ENCODE assay signal across 10 cellular contexts in the genomic region with DNA sequence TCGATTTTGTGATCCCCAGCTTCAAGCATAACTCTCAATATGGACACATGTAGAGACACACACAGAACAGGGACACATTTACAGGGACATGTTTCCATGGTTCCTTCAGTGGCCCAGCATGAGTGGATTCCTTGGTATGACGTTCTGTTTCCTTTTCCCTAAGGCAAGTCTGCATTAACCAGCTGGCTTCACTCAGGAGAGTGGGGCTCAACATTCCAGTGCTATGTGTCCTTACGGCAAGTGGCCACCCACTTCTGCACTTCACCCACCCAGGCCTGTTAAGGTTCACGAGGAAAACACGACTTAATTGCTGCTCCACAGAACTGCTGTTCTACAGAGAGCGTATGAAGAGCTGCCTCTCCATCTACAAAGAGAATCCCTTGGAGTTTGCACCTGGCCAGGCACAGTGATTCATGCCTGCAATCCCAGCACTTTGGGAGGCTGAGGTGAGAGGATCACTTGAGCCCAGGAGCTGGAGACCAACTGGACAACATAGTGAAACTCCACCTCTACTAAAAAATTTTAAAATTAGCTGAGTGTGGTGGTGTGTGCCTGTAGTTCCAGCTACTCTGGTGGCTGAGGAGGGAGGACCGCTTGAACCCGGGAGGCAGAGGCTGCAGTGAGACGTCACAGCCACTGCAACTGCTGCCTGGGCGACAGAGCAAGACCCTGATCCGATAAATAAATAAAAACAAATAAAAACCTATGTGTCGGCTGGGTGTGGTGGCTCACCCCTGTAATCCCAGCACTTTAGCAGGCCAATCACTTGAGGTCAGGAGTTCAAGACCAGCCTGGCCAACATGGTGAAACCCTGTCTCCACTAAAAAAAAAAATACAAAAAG. TPM values are rescaled to one million over a fixed set of nuclear protein-coding genes. Genes with fewer than 3 reads are reported as not detected.
DNase-seq lines count a peak whose midpoint lies in the region; ATAC-seq and TF ChIP-seq lines count a peak whose summit lies in the region.
"Had no signal": no experiment of that assay in that cellular context is flagged by ENCODE, and none has a peak within 500 bp of the region (broad histone marks: within the 10 kb centered on the region; RNA-seq: fewer than 3 reads in every experiment).

No MANE protein-coding gene starts in this region.

- peaks cover 97% of the 10 kb centered on the region for H3K4me1 Mint-ChIP-seq in activated T-cell treated with anti-CD3 and anti-CD28 coated beads, Interleukin-2, amount 50 U/mL, for 24 hours (ENCODE audit: low read depth)
- H3K4me1 Mint-ChIP-seq in activated CD4-positive, alpha-beta memory T cell treated with anti-CD3 and anti-CD28 coated beads, Interleukin-2, amount 10 ng/mL, durations not matched to agents 7 days and 5 days: peaks cover 81% of the 10 kb centered on the region

- H3K9me3 ChIP-seq in thymus (ENCODE audit: control insufficient read depth): no peaks in the 10 kb centered on the region

- no peaks in the 10 kb centered on the region for H3K27me3 ChIP-seq in thymus (ENCODE audit: control insufficient read depth, insufficient read depth)

- peaks cover 41% of the 10 kb centered on the region for H3K36me3 Mint-ChIP-seq in activated T-cell treated with anti-CD3 and anti-CD28 coated beads, Interleukin-2, amount 50 U/mL, for 24 hours (ENCODE audit: low read depth)
- H3K36me3 Mint-ChIP-seq in activated CD4-positive, alpha-beta memory T cell treated with anti-CD3 and anti-CD28 coated beads, Interleukin-2, amount 10 ng/mL, durations not matched to agents 7 days and 5 days (ENCODE audit: low read depth): peaks cover 31% of the 10 kb centered on the region

- H3K36me3 ChIP-seq in thymus (ENCODE audit: control insufficient read depth, insufficient read depth): peaks cover 4% of the 10 kb centered on the region

- 95% methylated on average over 12 of the region's 12 CpGs for WGBS in thymus

- H3K4me3 Mint-ChIP-seq in activated T-cell treated with anti-CD3 and anti-CD28 coated beads, Interleukin-2, amount 50 U/mL, for 24 hours: no peak overlapping the region
- no peak overlapping the region for H3K4me3 Mint-ChIP-seq in activated CD4-positive, alpha-beta memory T cell treated with anti-CD3 and anti-CD28 coated beads, Interleukin-2, amount 10 ng/mL, durations not matched to agents 7 days and 5 days

- peaks cover 48% of the 10 kb centered on the region for H3K4me1 ChIP-seq in thymus (ENCODE audit: control insufficient read depth, insufficient read depth, low read length)

- DNase-seq in activated T-cell treated with anti-CD3 and anti-CD28 coated beads, Interleukin-2, amount 50 U/mL, for 24 hours: no peak
- DNase-seq in activated T-cell treated with anti-CD3 and anti-CD28 coated beads for 4 hours (no peak), fibroblast of the aortic adventitia (ENCODE audit: low read depth) (peak; percentile 78), GOT3 (lab: John Stamatoyannopoulos, UW) (no peak)
- DNase-seq in activated CD4-positive, alpha-beta memory T cell treated with anti-CD3 and anti-CD28 coated beads, Interleukin-2, amount 10 ng/mL, durations not matched to agents 7 days and 5 days: no peak
- DNase-seq: aorta, NCI-H1436 treated with DMSO at 0.1 percent for 48 hours had no signal

- POLR2A ChIA-PET in activated CD4-positive, alpha-beta memory T cell treated with anti-CD3 and anti-CD28 coated beads, Interleukin-2, amount 10 ng/mL, durations not matched to agents 7 days and 5 days (lab: Charles Lee): interaction anchor here (1.8 kb wide), 1 partner anchor 11 kb away, joined by 7 read pairs; no protein-coding TSS in a partner anchor

- TF ChIP-seq CTCF in fibroblast of the aortic adventitia (IDR thresholded peaks at IDR 0.05; ENCODE audit: insufficient read depth, low read length): no peak

- peak overlapping the region; percentile 15 for H3K27ac ChIP-seq in thymus (ENCODE audit: low read depth)

- H3K27ac Mint-ChIP-seq in activated T-cell treated with anti-CD3 and anti-CD28 coated beads, Interleukin-2, amount 50 U/mL, for 24 hours: peak overlapping the region; percentile 99
- H3K27ac Mint-ChIP-seq in activated CD4-positive, alpha-beta memory T cell treated with anti-CD3 and anti-CD28 coated beads, Interleukin-2, amount 10 ng/mL, durations not matched to agents 7 days and 5 days: peak overlapping the region; percentile 83

- ATAC-seq in HG02798 (IDR thresholded peaks at IDR 0.05; ENCODE audit: poor library complexity, unreplicated experiment): no peak
- ATAC-seq in GM19395 (IDR thresholded peaks at IDR 0.05; ENCODE audit: unreplicated experiment): no peak

- H3K27me3 Mint-ChIP-seq in activated T-cell treated with anti-CD3 and anti-CD28 coated beads, Interleukin-2, amount 50 U/mL, for 24 hours: no peaks in the 10 kb centered on the region
- H3K27me3 Mint-ChIP-seq in activated CD4-positive, alpha-beta memory T cell treated with anti-CD3 and anti-CD28 coated beads, Interleukin-2, amount 10 ng/mL, durations not matched to agents 7 days and 5 days: no peaks in the 10 kb centered on the region

- CTCF ChIA-PET in activated CD4-positive, alpha-beta memory T cell treated with anti-CD3 and anti-CD28 coated beads, Interleukin-2, amount 10 ng/mL, durations not matched to agents 7 days and 5 days (lab: Charles Lee): interaction anchor here (0.6 kb wide), 1 partner anchor 725 kb away, joined by 4 read pairs; no protein-coding TSS in a partner anchor

- H3K4me3 ChIP-seq in fibroblast of the aortic adventitia (ENCODE audit: low read depth, low read length): no peak overlapping the region
- no peak overlapping the region for H3K4me3 ChIP-seq in thymus (ENCODE audit: low read length)

- no peaks in the 10 kb centered on the region for H3K9me3 Mint-ChIP-seq in activated T-cell treated with anti-CD3 and anti-CD28 coated beads, Interleukin-2, amount 50 U/mL, for 24 hours
- H3K9me3 Mint-ChIP-seq in activated CD4-positive, alpha-beta memory T cell treated with anti-CD3 and anti-CD28 coated beads, Interleukin-2, amount 10 ng/mL, durations not matched to agents 7 days and 5 days: no peaks in the 10 kb centered on the region

RNA-seq across cellular contexts. Expression of gene BRD4, which starts 32.5 kb away (rescaled TPM):
- total RNA-seq in activated CD4-positive, alpha-beta memory T cell treated with anti-CD3 and anti-CD28 coated beads, Interleukin-2, amount 10 ng/mL, durations not matched to agents 7 days and 5 days: 100 to 1,000 TPM; 103 to 110 TPM
- total RNA-seq in fibroblast of the aortic adventitia (ENCODE audit: low replicate concordance): 15.5 and 25.3 TPM in 2 replicates
- polyA plus RNA-seq in thymus: 26.0 TPM
